In genomic region chr9:712643-713042, GRCh38 we compare ENCODE assay signal across 1 cellular context.
TF ChIP-seq lines count a peak whose summit lies in the region.

No MANE protein-coding gene starts in this region.

TF ChIP-seq in IMR-90, 13 proteins besides CTCF, POLR2A, EP300 and RAD21:
- TF ChIP-seq, protein P1, sequence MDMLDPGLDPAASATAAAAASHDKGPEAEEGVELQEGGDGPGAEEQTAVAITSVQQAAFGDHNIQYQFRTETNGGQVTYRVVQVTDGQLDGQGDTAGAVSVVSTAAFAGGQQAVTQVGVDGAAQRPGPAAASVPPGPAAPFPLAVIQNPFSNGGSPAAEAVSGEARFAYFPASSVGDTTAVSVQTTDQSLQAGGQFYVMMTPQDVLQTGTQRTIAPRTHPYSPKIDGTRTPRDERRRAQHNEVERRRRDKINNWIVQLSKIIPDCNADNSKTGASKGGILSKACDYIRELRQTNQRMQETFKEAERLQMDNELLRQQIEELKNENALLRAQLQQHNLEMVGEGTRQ (IDR thresholded peaks at IDR 0.05; ENCODE audit: low read depth, low read length), result no peak
- TF ChIP-seq SMC3 (IDR thresholded peaks at IDR 0.05; ENCODE audit: low read depth, low read length) (no peak), NFE2L2 (IDR thresholded peaks at IDR 0.05; ENCODE audit: low read depth, low read length) (no peak), CEBPB (IDR thresholded peaks at IDR 0.05; ENCODE audit: low read depth, low read length) (no peak), MAFK (IDR thresholded peaks at IDR 0.05; ENCODE audit: low read depth, low read length) (no peak), RCOR1 (IDR thresholded peaks at IDR 0.05; ENCODE audit: insufficient replicate concordance, low read length) (no peak), CHD1 (IDR thresholded peaks at IDR 0.05; ENCODE audit: low read depth, low read length) (no peak), RFX5 (IDR thresholded peaks at IDR 0.05; ENCODE audit: low read depth, low read length) (no peak), ELK1 (IDR thresholded peaks at IDR 0.05; ENCODE audit: borderline replicate concordance, low read depth, low read length) (no peak), MAZ (IDR thresholded peaks at IDR 0.05; ENCODE audit: borderline replicate concordance, low read depth, low read length) (no peak), BHLHE40 (IDR thresholded peaks at IDR 0.05; ENCODE audit: low read depth, low read length) (no peak), MXI1 (IDR thresholded peaks at IDR 0.05; ENCODE audit: borderline replicate concordance, low read depth, low read length) (no peak), FOS (IDR thresholded peaks at IDR 0.05; ENCODE audit: low read depth, low read length) (no peak)
